In genomic region chr20:49983123-49983847, GRCh38 we compare ENCODE assay signal across 8 cellular contexts. TPM values are rescaled to one million over a fixed set of nuclear protein-coding genes. Genes with fewer than 3 reads are reported as not detected.
DNase-seq lines count a peak whose midpoint lies in the region; ATAC-seq and TF ChIP-seq lines count a peak whose summit lies in the region.

No MANE protein-coding gene starts in this region.

- H3K27ac Mint-ChIP-seq in activated CD8-positive, alpha-beta memory T cell treated with anti-CD3 and anti-CD28 coated beads, Interleukin-2, amount 10 ng/mL, durations not matched to agents 7 days and 5 days, result no peak overlapping the region
- peak overlapping the region; percentile 35 for H3K27ac Mint-ChIP-seq in activated naive CD8-positive, alpha-beta T cell treated with anti-CD3 and anti-CD28 coated beads, Interleukin-2, amount 50 U/mL, for 24 hours

- H3K36me3 ChIP-seq in left lung (peaks cover 0 to 6% of the 10 kb centered on the region in 2 donors), thoracic aorta (no peaks in the 10 kb centered on the region)

- no peaks in the 10 kb centered on the region for H3K9me3 Mint-ChIP-seq in activated CD8-positive, alpha-beta memory T cell treated with anti-CD3 and anti-CD28 coated beads, Interleukin-2, amount 10 ng/mL, durations not matched to agents 7 days and 5 days (ENCODE audit: low read depth)
- no peaks in the 10 kb centered on the region for H3K9me3 Mint-ChIP-seq in activated naive CD8-positive, alpha-beta T cell treated with anti-CD3 and anti-CD28 coated beads, Interleukin-2, amount 50 U/mL, for 24 hours

- no peaks in the 10 kb centered on the region for H3K36me3 Mint-ChIP-seq in activated CD8-positive, alpha-beta memory T cell treated with anti-CD3 and anti-CD28 coated beads, Interleukin-2, amount 10 ng/mL, durations not matched to agents 7 days and 5 days
- H3K36me3 Mint-ChIP-seq in activated naive CD8-positive, alpha-beta T cell treated with anti-CD3 and anti-CD28 coated beads, Interleukin-2, amount 50 U/mL, for 24 hours (ENCODE audit: low read depth), result no peaks in the 10 kb centered on the region

- intact Hi-C loops in left lung (cut with DNase I), result loop anchor here (5.0 to 10.0 kb wide), 3 partner anchors 82 to 189 kb away; no protein-coding TSS in a partner anchor

- H3K27me3 Mint-ChIP-seq in activated CD8-positive, alpha-beta memory T cell treated with anti-CD3 and anti-CD28 coated beads, Interleukin-2, amount 10 ng/mL, durations not matched to agents 7 days and 5 days, result peaks cover 26% of the 10 kb centered on the region
- peaks cover 12% of the 10 kb centered on the region for H3K27me3 Mint-ChIP-seq in activated naive CD8-positive, alpha-beta T cell treated with anti-CD3 and anti-CD28 coated beads, Interleukin-2, amount 50 U/mL, for 24 hours

- no peaks in the 10 kb centered on the region for H3K9me3 ChIP-seq in left lung
- no peaks in the 10 kb centered on the region for H3K9me3 ChIP-seq in thoracic aorta

- CTCF ChIA-PET in activated CD8-positive, alpha-beta memory T cell treated with anti-CD3 and anti-CD28 coated beads, Interleukin-2, amount 10 ng/mL, durations not matched to agents 7 days and 5 days (lab: Charles Lee), result interaction anchor here (0.6 to 16.2 kb wide), 3 partner anchors 16 to 200 kb away, joined by 4 to 481 read pairs (median 7); no protein-coding TSS in a partner anchor

- H3K4me1 ChIP-seq in left lung (peaks cover 15 to 64% of the 10 kb centered on the region in 2 donors), thoracic aorta (ENCODE audit: control insufficient read depth in 1 of 2, low read depth in 2 of 2) (peaks cover 27 to 53% of the 10 kb centered on the region in 2 donors)

- H3K4me3 ChIP-seq in left lung (peak overlapping the region; percentile 49 to 50), thoracic aorta (peak overlapping the region; percentile 87)

- ATAC-seq in activated CD8-positive, alpha-beta memory T cell treated with anti-CD3 and anti-CD28 coated beads, Interleukin-2, amount 10 ng/mL, durations not matched to agents 7 days and 5 days, result no peak
- ATAC-seq in activated naive CD8-positive, alpha-beta T cell treated with anti-CD3 and anti-CD28 coated beads, Interleukin-2, amount 50 U/mL, for 24 hours, result no peak
- no peak for ATAC-seq in left lung
- ATAC-seq in thoracic aorta (ENCODE audit: insufficient number of reproducible peaks, low FRiP score, low read depth), result no peak

- H3K27me3 ChIP-seq in left lung, result peaks cover 0 to 23% of the 10 kb centered on the region in 2 donors
- H3K27me3 ChIP-seq in thoracic aorta (replicated peaks; ENCODE audit: insufficient read depth), result no peaks in the 10 kb centered on the region

- TF ChIP-seq CTCF in left lung (IDR thresholded peaks at IDR 0.05) (no peak), thoracic aorta (IDR thresholded peaks at IDR 0.05) (no peak)

- no peak for DNase-seq in activated CD8-positive, alpha-beta memory T cell treated with anti-CD3 and anti-CD28 coated beads, Interleukin-2, amount 10 ng/mL, durations not matched to agents 7 days and 5 days
- DNase-seq in activated CD8-positive, alpha-beta memory T cell treated with anti-CD3 and anti-CD28 coated beads, Interleukin-2, amount 50 U/mL, for 48 hours, result no peak
- DNase-seq in activated naive CD8-positive, alpha-beta T cell treated with anti-CD3 and anti-CD28 coated beads, Interleukin-2, amount 50 U/mL, for 24 hours, result no peak
- DNase-seq in left lung, result peak in 1 of 2 donors; percentile 35
- DNase-seq in thoracic aorta (ENCODE audit: low spot score), result no peak
- DNase-seq in activated effector memory CD4-positive, alpha-beta T cell treated with anti-CD3 and anti-CD28 coated beads, Interleukin-2, amount 50 U/mL, for 16 hours, result no peak
- no peak for DNase-seq in ureter (ENCODE audit: low spot score)
- no peak for DNase-seq in NCI-H524 (lab: John Stamatoyannopoulos, UW)

- H3K27ac ChIP-seq in left lung (peak overlapping the region; percentile 62 to 65), thoracic aorta (peak overlapping the region; percentile 20 to 66)

- peak overlapping the region; percentile 41 for H3K4me3 Mint-ChIP-seq in activated CD8-positive, alpha-beta memory T cell treated with anti-CD3 and anti-CD28 coated beads, Interleukin-2, amount 10 ng/mL, durations not matched to agents 7 days and 5 days
- H3K4me3 Mint-ChIP-seq in activated naive CD8-positive, alpha-beta T cell treated with anti-CD3 and anti-CD28 coated beads, Interleukin-2, amount 50 U/mL, for 24 hours, result peak overlapping the region; percentile 14

- H3K4me1 Mint-ChIP-seq in activated CD8-positive, alpha-beta memory T cell treated with anti-CD3 and anti-CD28 coated beads, Interleukin-2, amount 10 ng/mL, durations not matched to agents 7 days and 5 days, result peaks cover 18% of the 10 kb centered on the region
- H3K4me1 Mint-ChIP-seq in activated naive CD8-positive, alpha-beta T cell treated with anti-CD3 and anti-CD28 coated beads, Interleukin-2, amount 50 U/mL, for 24 hours, result peaks cover 39% of the 10 kb centered on the region

RNA-seq across cellular contexts. Expression of gene SNAI1, which starts 0.5 kb away (rescaled TPM):
- total RNA-seq in activated CD8-positive, alpha-beta memory T cell treated with anti-CD3 and anti-CD28 coated beads, Interleukin-2, amount 10 ng/mL, durations not matched to agents 7 days and 5 days, result under 1 TPM; 0.21 to 0.61 TPM
- total RNA-seq in left lung (1 to 10 TPM; 2.8 to 4.1 TPM), thoracic aorta (10 to 100 TPM; 13.0 to 19.1 TPM), ureter (5.8 TPM)

RNA-seq across cellular contexts. Expression of gene RNF114, which starts 47.1 kb away (rescaled TPM):
- total RNA-seq in activated CD8-positive, alpha-beta memory T cell treated with anti-CD3 and anti-CD28 coated beads, Interleukin-2, amount 10 ng/mL, durations not matched to agents 7 days and 5 days, result 10 to 100 TPM; 65.2 to 74.4 TPM
- total RNA-seq in left lung, result 10 to 100 TPM; 63.5 to 69.0 TPM
- 100 to 1,000 TPM in 1 of 2 donors, 10 to 100 TPM in 1; 82.4 to 128 TPM for total RNA-seq in thoracic aorta
- total RNA-seq in ureter, result 68.7 TPM
